8 cellular contexts compared by ENCODE assay signal in the genomic region with DNA sequence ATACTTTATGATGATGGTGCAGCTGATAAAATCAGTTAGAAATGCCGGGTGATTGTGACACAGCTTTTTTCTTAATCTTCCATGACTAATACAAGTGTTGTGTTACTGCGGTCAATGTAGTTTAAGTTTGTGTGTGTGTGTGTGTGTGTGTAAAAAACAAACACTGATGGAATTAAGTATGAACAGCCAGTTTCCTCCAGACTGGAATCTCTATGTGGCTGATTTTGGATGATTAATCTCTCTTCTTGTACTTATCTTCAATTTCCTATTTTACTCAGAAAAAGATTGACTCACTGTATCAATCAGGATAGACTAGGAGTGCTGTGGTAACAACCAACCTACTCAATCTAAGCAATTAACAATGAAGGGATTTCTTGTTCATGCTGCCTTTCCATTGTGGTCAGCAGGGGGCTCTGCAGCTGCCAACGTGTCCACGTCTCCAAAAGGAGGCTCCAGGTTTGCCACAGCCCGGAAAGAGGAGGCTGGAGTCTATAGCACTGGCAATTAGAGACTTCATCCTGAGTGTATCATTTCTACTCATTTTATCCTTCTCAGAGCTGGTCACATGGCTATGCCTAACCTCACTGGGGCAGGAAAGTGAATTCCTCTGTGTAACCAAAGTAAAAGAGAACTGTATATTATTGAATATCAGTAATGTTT.
DNase-seq lines count a peak whose midpoint lies in the region; ATAC-seq, FAIRE-seq and TF ChIP-seq lines count a peak whose summit lies in the region.

No MANE protein-coding gene starts in this region.

- H3K9me2 ChIP-seq in Karpas-422 (replicated peaks; ENCODE audit: insufficient read depth, low read length) = no peaks in the 10 kb centered on the region

- ATAC-seq in HG03097 (IDR thresholded peaks at IDR 0.05; ENCODE audit: low FRiP score, unreplicated experiment) = no peak
- no peak for ATAC-seq in GM21367 (IDR thresholded peaks at IDR 0.05; ENCODE audit: unreplicated experiment)

- no peak overlapping the region for H3K4me3 ChIP-seq in Karpas-422 (ENCODE audit: low read length)
- H3K4me3 ChIP-seq in adipocyte (ENCODE audit: low read length) = no peak overlapping the region
- no peak overlapping the region for H3K4me3 ChIP-seq in kidney (ENCODE audit: low read length in 2 of 2)

- H2AFZ ChIP-seq in Karpas-422 (ENCODE audit: low read length) = no peak overlapping the region

- no peaks in the 10 kb centered on the region for H3K9me3 ChIP-seq in Karpas-422 (ENCODE audit: low read length)
- H3K9me3 ChIP-seq in adipocyte (ENCODE audit: control insufficient read depth, low read length) = no peaks in the 10 kb centered on the region
- no peaks in the 10 kb centered on the region for H3K9me3 ChIP-seq in kidney (ENCODE audit: control insufficient read depth in 1 of 2, low read length in 2 of 2)

- H3K4me1 ChIP-seq in Karpas-422 (ENCODE audit: low read length) (no peaks in the 10 kb centered on the region), adipocyte (ENCODE audit: control insufficient read depth, insufficient read depth, low read length) (peaks cover 36% of the 10 kb centered on the region), kidney (ENCODE audit: control insufficient read depth in 1 of 2, insufficient read depth in 1 of 2, low read depth in 1 of 2, low read length in 2 of 2) (peaks cover 0 to 5% of the 10 kb centered on the region in 2 donors)

- DNase-seq in SIG-M5 treated with dmso at 0.1 percent for 504 hours (lab: John Stamatoyannopoulos, UW; ENCODE audit: unreplicated experiment) = peak; percentile 29
- no peak for DNase-seq in SIG-M5 (lab: John Stamatoyannopoulos, UW)
- DNase-seq in Karpas-422 = peak; percentile 49
- DNase-seq in adipocyte (ENCODE audit: low read depth) = peak; percentile 95
- DNase-seq in kidney = no peak
- no peak for DNase-seq in NCI-H146 (lab: John Stamatoyannopoulos, UW)

- intact Hi-C loops in kidney (cut with DNase I) = no loop called here

- no peaks in the 10 kb centered on the region for H4K20me1 ChIP-seq in Karpas-422 (ENCODE audit: insufficient read depth, low read depth, low read length)

- no peaks in the 10 kb centered on the region for H3K79me2 ChIP-seq in Karpas-422 (ENCODE audit: low read length)

- H3K9ac ChIP-seq in Karpas-422 (ENCODE audit: low read length) = no peak overlapping the region
- peak overlapping the region; percentile 2 for H3K9ac ChIP-seq in adipocyte (ENCODE audit: low read length)
- no peak overlapping the region for H3K9ac ChIP-seq in kidney (ENCODE audit: low read length in 2 of 2)

- no peaks in the 10 kb centered on the region for H3K27me3 ChIP-seq in Karpas-422 (ENCODE audit: low read length)
- H3K27me3 ChIP-seq in adipocyte (replicated peaks; ENCODE audit: control insufficient read depth, insufficient read depth, low read length) = no peaks in the 10 kb centered on the region

- peak; percentile 50 for TF ChIP-seq CTCF in kidney (IDR thresholded peaks at IDR 0.05; ENCODE audit: borderline replicate concordance, extremely low read depth, insufficient read depth)

- H3K36me3 ChIP-seq in Karpas-422 (ENCODE audit: insufficient read depth, low read length) (no peaks in the 10 kb centered on the region), adipocyte (ENCODE audit: control insufficient read depth, insufficient read depth, low read length, severe bottlenecking) (peaks cover 24% of the 10 kb centered on the region), kidney (ENCODE audit: control insufficient read depth in 1 of 2, insufficient read depth in 2 of 2, low read length in 2 of 2) (no peaks in the 10 kb centered on the region)

- H3K27ac ChIP-seq in Karpas-422 (ENCODE audit: low read length) = no peak overlapping the region
- no peak overlapping the region for H3K27ac ChIP-seq in kidney (ENCODE audit: low read depth in 2 of 2, low read length in 2 of 2)

- H3K4me2 ChIP-seq in Karpas-422 (ENCODE audit: low read depth, low read length, poor library complexity, severe bottlenecking) = no peak overlapping the region

- no peak for FAIRE-seq in kidney (lab: Jason Lieb, UNC)

Comparison
In these comparisons a context has a peak if more than half of its experiments do, and no peak if none do; other contexts are left out.
1. DNase-seq: peak in SIG-M5 treated with dmso at 0.1 percent for 504 hours (single experiment), Karpas-422 (single experiment) and adipocyte (single experiment); none in SIG-M5 (single experiment), kidney (single experiment) and NCI-H146 (single experiment).